Comparison of ENCODE assay signal across 14 cellular contexts in the genomic region with DNA sequence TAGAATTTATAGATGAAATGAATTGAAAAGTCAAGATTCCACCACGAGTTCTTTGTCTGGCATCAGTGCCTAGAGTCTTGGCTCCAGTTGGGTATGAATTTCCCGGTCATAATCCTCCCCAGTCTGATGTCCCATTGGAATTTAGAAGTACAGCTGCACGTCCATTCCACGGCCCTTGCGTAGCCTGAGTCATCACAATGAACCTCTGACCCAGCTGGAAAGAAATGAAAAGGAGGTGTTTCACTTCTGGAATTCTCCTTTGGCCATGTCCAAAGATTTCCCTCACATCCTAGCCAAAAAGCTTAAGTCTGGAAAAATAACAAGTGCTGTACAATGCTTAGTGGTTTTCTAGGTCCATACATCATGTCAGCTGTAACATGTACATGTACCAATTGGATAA.
A peak's percentile ranks its signal among the peaks of the same experiment; 100 is the strongest.
DNase-seq lines count a peak whose midpoint lies in the region; FAIRE-seq and TF ChIP-seq lines count a peak whose summit lies in the region.
"Had no signal": no experiment of that assay in that cellular context is flagged by ENCODE, and none has a peak within 500 bp of the region (broad histone marks: within the 10 kb centered on the region; RNA-seq: fewer than 3 reads in every experiment).

No MANE protein-coding gene starts in this region.

- no peak overlapping the region for H3K4me3 ChIP-seq in epithelial cell of proximal tubule (ENCODE audit: low read depth, low read length)
- H3K4me3 ChIP-seq in tibial artery: no peak overlapping the region

- FAIRE-seq in GM12891 (lab: Jason Lieb, UNC): no peak

- H3K4me1 Mint-ChIP-seq in neural crest cell: no peaks in the 10 kb centered on the region
- H3K4me1 Mint-ChIP-seq: activated naive CD8-positive, alpha-beta T cell treated with anti-CD3 and anti-CD28 coated beads, Interleukin-2, amount 10 ng/mL, durations not matched to agents 7 days and 5 days; CD4-positive, alpha-beta memory T cell had no signal

- no peak overlapping the region for H3K4me3 Mint-ChIP-seq in neural crest cell
- H3K4me3 Mint-ChIP-seq: activated CD4-positive, alpha-beta memory T cell treated with anti-CD3 and anti-CD28 coated beads for 36 hours; activated naive CD8-positive, alpha-beta T cell treated with anti-CD3 and anti-CD28 coated beads, Interleukin-2, amount 10 ng/mL, durations not matched to agents 7 days and 5 days; CD4-positive, alpha-beta memory T cell had no signal

- peak overlapping the region; percentile 35 for H3K27ac Mint-ChIP-seq in neural crest cell (ENCODE audit: unreplicated experiment)
- H3K27ac Mint-ChIP-seq: activated CD4-positive, alpha-beta memory T cell treated with anti-CD3 and anti-CD28 coated beads for 36 hours; activated naive CD8-positive, alpha-beta T cell treated with anti-CD3 and anti-CD28 coated beads, Interleukin-2, amount 10 ng/mL, durations not matched to agents 7 days and 5 days; CD4-positive, alpha-beta memory T cell had no signal

- no peaks in the 10 kb centered on the region for H3K9me3 Mint-ChIP-seq in neural crest cell
- H3K9me3 Mint-ChIP-seq: activated CD4-positive, alpha-beta memory T cell treated with anti-CD3 and anti-CD28 coated beads for 36 hours; activated naive CD8-positive, alpha-beta T cell treated with anti-CD3 and anti-CD28 coated beads, Interleukin-2, amount 10 ng/mL, durations not matched to agents 7 days and 5 days; CD4-positive, alpha-beta memory T cell had no signal

- no peaks in the 10 kb centered on the region for H3K27me3 ChIP-seq in tibial artery

- peaks cover 0 to 7% (median 0%) of the 10 kb centered on the region in 3 donors for H3K36me3 ChIP-seq in tibial artery

- TF ChIP-seq POLR2A in GM12891 (IDR thresholded peaks at IDR 0.05; ENCODE audit: low read depth, low read length): no peak

- DNase-seq in AG09319 (ENCODE audit: extremely low read depth, low read depth) (peak; percentile 65), NCI-H226 (peak; percentile 98), epithelial cell of proximal tubule (ENCODE audit: low read depth) (peak; percentile 89), neural crest cell (ENCODE audit: low read depth, low spot score) (no peak), GM12891 (ENCODE audit: insufficient read length, low spot score) (no peak), tibial artery (no peak), GDM1 (lab: John Stamatoyannopoulos, UW) (no peak)
- DNase-seq in stimulated activated CD4-positive, alpha-beta T cell treated with anti-CD3 and anti-CD28 coated beads, Interleukin-2, amount 100 ng/mL, for 48 hours: no peak
- DNase-seq: activated CD4-positive, alpha-beta memory T cell treated with anti-CD3 and anti-CD28 coated beads for 36 hours; activated naive CD8-positive, alpha-beta T cell treated with anti-CD3 and anti-CD28 coated beads, Interleukin-2, amount 10 ng/mL, durations not matched to agents 7 days and 5 days; CD4-positive, alpha-beta memory T cell; mesendoderm; stimulated activated naive CD4-positive, alpha-beta T cell; SW 1271 had no signal

- no peak overlapping the region for H3K27ac ChIP-seq in tibial artery

- H3K4me1 ChIP-seq in tibial artery: peaks cover 0 to 17% (median 14%) of the 10 kb centered on the region in 4 donors

- intact Hi-C loops in tibial artery (cut with DNase I; ENCODE audit: low total_unique reads): no loop called here

- peaks cover 4% of the 10 kb centered on the region for H3K36me3 Mint-ChIP-seq in neural crest cell (ENCODE audit: low read depth)
- H3K36me3 Mint-ChIP-seq: activated CD4-positive, alpha-beta memory T cell treated with anti-CD3 and anti-CD28 coated beads for 36 hours; activated naive CD8-positive, alpha-beta T cell treated with anti-CD3 and anti-CD28 coated beads, Interleukin-2, amount 10 ng/mL, durations not matched to agents 7 days and 5 days; CD4-positive, alpha-beta memory T cell had no signal

- no peak for TF ChIP-seq CTCF in AG09319 (IDR thresholded peaks at IDR 0.05; ENCODE audit: low read depth, low read length)
- no peak for TF ChIP-seq CTCF in epithelial cell of proximal tubule (conservative IDR thresholded peaks at IDR 0.05; ENCODE audit: low read depth, low read length)
- TF ChIP-seq CTCF in neural crest cell (conservative IDR thresholded peaks at IDR 0.05): no peak
- TF ChIP-seq CTCF in tibial artery (IDR thresholded peaks at IDR 0.05): no peak

- no peaks in the 10 kb centered on the region for H3K27me3 Mint-ChIP-seq in neural crest cell (ENCODE audit: low read depth)

- no peaks in the 10 kb centered on the region for H3K9me3 ChIP-seq in tibial artery

TF ChIP-seq in GM12891, 5 proteins besides CTCF, POLR2A, EP300 and RAD21:
- TF ChIP-seq POLR2AphosphoS5 (IDR thresholded peaks at IDR 0.05; ENCODE audit: low read depth, low read length) (no peak), TAF1 (IDR thresholded peaks at IDR 0.05; ENCODE audit: low read depth, low read length) (no peak), SPI1 (IDR thresholded peaks at IDR 0.05; ENCODE audit: low read depth, low read length) (no peak), PAX5 (IDR thresholded peaks at IDR 0.05; ENCODE audit: insufficient read depth, low read length, severe bottlenecking) (no peak), POU2F2 (IDR thresholded peaks at IDR 0.05; ENCODE audit: low read depth, low read length) (no peak)

Comparison
In these comparisons a context has a peak if more than half of its experiments do, and no peak if none do; other contexts are left out.
1. DNase-seq: peak in AG09319 (single experiment), NCI-H226 (single experiment) and epithelial cell of proximal tubule (single experiment); none in neural crest cell (single experiment), GM12891 (single experiment), stimulated activated CD4-positive, alpha-beta T cell treated with anti-CD3 and anti-CD28 coated beads, Interleukin-2, amount 100 ng/mL, for 48 hours (0 of 2), tibial artery (0 of 2) and GDM1 (single experiment).